9 cellular contexts compared by ENCODE assay signal in the genomic region with DNA sequence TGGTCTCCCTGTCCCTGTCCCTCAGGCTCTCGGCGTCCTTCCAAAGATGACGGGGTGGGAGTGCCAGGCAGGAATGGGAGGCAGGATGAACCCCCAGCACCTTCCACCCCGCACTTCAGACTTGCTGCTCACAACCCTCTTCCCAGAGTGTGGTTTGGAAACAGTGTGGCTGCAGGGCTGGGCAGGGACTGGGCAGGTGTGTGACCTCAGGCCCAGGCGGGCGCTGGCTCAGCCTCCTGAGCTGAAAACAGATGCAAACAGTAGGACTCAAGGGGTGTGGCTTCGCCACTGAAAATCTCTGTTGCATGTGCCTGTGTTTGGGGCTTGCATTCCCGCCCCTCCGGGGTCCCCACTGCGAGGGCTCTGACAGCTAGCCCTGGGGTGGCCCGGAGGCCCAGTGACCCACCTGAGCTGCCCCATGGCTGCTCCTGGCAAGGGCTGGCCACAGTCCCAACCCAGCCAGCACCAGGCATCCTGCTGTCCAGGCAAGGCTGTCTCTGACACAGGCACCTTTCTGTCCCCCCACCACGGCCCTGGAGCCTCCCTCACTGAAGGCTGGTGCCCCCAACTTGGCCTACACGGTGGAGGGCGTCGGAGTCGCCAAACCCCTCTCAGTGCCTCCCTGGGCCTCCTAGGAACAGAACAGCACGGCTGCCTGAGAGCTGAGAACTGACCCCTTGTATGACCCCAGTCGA.
"Had no signal": no experiment of that assay in that cellular context is flagged by ENCODE, and none has a peak within 500 bp of the region (broad histone marks: within the 10 kb centered on the region; RNA-seq: fewer than 3 reads in every experiment).

No MANE protein-coding gene starts in this region.

- DNase-seq: activated CD4-positive, alpha-beta T cell treated with anti-CD3 and anti-CD28 coated beads, Interleukin-2, amount 10 ng/mL, durations not matched to agents 24 days and 14 days; activated naive CD4-positive, alpha-beta T cell treated with anti-CD3 and anti-CD28 coated beads, Interleukin-2, amount 50 U/mL, for 16 hours; amniotic stem cell; brain microvascular endothelial cell; cerebellar nuclear complex; tibial artery had no signal

- H3K27ac ChIP-seq: brain microvascular endothelial cell, gastroesophageal sphincter, tibial artery had no signal

- H3K36me3 ChIP-seq: brain microvascular endothelial cell had no signal

- H3K4me3 ChIP-seq: gastroesophageal sphincter, smooth muscle cell, tibial artery had no signal

- H3K4me2 ChIP-seq: smooth muscle cell had no signal

- ATAC-seq: gastroesophageal sphincter; stimulated activated effector memory CD8-positive, alpha-beta T cell treated with anti-CD3 and anti-CD28 coated beads, Interleukin-12 subunit alpha, Interleukin-12 subunit beta, amount 100 ng/mL, for 72 hours had no signal

- H3K9me3 ChIP-seq: gastroesophageal sphincter, tibial artery had no signal

- H3K27me3 ChIP-seq: brain microvascular endothelial cell, gastroesophageal sphincter, tibial artery had no signal
